In genomic region chr5:101728933-101729332, GRCh38 we compare ENCODE assay signal across 15 cellular contexts.
DNase-seq lines count a peak whose midpoint lies in the region; ATAC-seq and TF ChIP-seq lines count a peak whose summit lies in the region.
"Had no signal": no experiment of that assay in that cellular context is flagged by ENCODE, and none has a peak within 500 bp of the region (broad histone marks: within the 10 kb centered on the region; RNA-seq: fewer than 3 reads in every experiment).

No MANE protein-coding gene starts in this region.

- CTCF ChIA-PET in SK-N-SH (lab: Yijun Ruan, JAX) = interaction anchor here (1.2 kb wide), 1 partner anchor 25 kb away, joined by 3 read pairs; no protein-coding TSS in a partner anchor

- H3F3A ChIP-seq in SK-N-SH (replicated peaks; ENCODE audit: insufficient read depth) (no peaks in the 10 kb centered on the region), smooth muscle cell (ENCODE audit: low read depth) (no peaks in the 10 kb centered on the region)

- no peak overlapping the region for H3K4me3 ChIP-seq in SK-N-SH (ENCODE audit: low read depth in 2 of 2, low read length in 1 of 2)
- no peak overlapping the region for H3K4me3 ChIP-seq in WERI-Rb-1 (ENCODE audit: low read depth, low read length)
- no peak overlapping the region for H3K4me3 ChIP-seq in smooth muscle cell
- H3K4me3 ChIP-seq: BLaER1, right atrium auricular region, uterus had no signal

- H3K27me3 ChIP-seq in SK-N-SH (ENCODE audit: insufficient read depth) = no peaks in the 10 kb centered on the region
- H3K27me3 ChIP-seq in WERI-Rb-1 (ENCODE audit: insufficient read depth, low read depth, severe bottlenecking) = no peaks in the 10 kb centered on the region
- H3K27me3 ChIP-seq in smooth muscle cell (ENCODE audit: low read depth) = no peaks in the 10 kb centered on the region
- H3K27me3 ChIP-seq: BLaER1, right atrium auricular region, uterus had no signal

- peak; percentile 9 for DNase-seq in SK-N-SH
- DNase-seq in M059J (ENCODE audit: low read depth) = peak; percentile 6
- no peak for DNase-seq in WERI-Rb-1
- DNase-seq in smooth muscle cell (lab: John Stamatoyannopoulos, UW; ENCODE audit: unreplicated experiment) = no peak
- no peak for DNase-seq in AG08395 (ENCODE audit: low spot score)
- DNase-seq in DMS114 treated with DMSO at 0.1 percent for 48 hours (lab: John Stamatoyannopoulos, UW; ENCODE audit: unreplicated experiment) = no peak
- no peak for DNase-seq in activated CD4-positive, CD25-positive, alpha-beta regulatory T cell (lab: John Stamatoyannopoulos, UW)
- DNase-seq: activated CD4-positive, alpha-beta T cell treated with anti-CD3 and anti-CD28 coated beads, Interleukin-2, amount 50 U/mL, for 1 hour; activated naive CD4-positive, alpha-beta T cell; NCI-H1105; uterus had no signal

- H2AFZ ChIP-seq in SK-N-SH (ENCODE audit: low read depth) (no peak overlapping the region), smooth muscle cell (ENCODE audit: low read depth) (no peak overlapping the region)

- peaks cover 5% of the 10 kb centered on the region for H3K9me3 ChIP-seq in SK-N-SH
- no peaks in the 10 kb centered on the region for H3K9me3 ChIP-seq in WERI-Rb-1 (ENCODE audit: severe bottlenecking)
- no peaks in the 10 kb centered on the region for H3K9me3 ChIP-seq in smooth muscle cell (replicated peaks; ENCODE audit: low read depth)
- H3K9me3 ChIP-seq: BLaER1, right atrium auricular region, uterus had no signal

- H3K27ac ChIP-seq in SK-N-SH (ENCODE audit: low read depth in 2 of 2, low read length in 1 of 2) = no peak overlapping the region
- no peak overlapping the region for H3K27ac ChIP-seq in WERI-Rb-1
- H3K27ac ChIP-seq in smooth muscle cell (ENCODE audit: low read depth) = no peak overlapping the region
- H3K27ac ChIP-seq: BLaER1, right atrium auricular region, uterus had no signal

- no peak for ATAC-seq in SK-N-SH treated with all-trans-retinoic acid at 6 μM for 48 hours
- ATAC-seq: Right ventricle myocardium inferior had no signal

- H3K9me2 ChIP-seq in SK-N-SH = no peaks in the 10 kb centered on the region

- H3K9ac ChIP-seq in SK-N-SH (no peak overlapping the region), smooth muscle cell (ENCODE audit: low read depth) (no peak overlapping the region)
- H3K9ac ChIP-seq: BLaER1 had no signal

- POLR2A ChIA-PET in SK-N-SH (lab: Yijun Ruan, JAX) = no interaction called here

- H4K20me1 ChIP-seq in SK-N-SH (ENCODE audit: insufficient read depth) (no peaks in the 10 kb centered on the region), smooth muscle cell (ENCODE audit: low read depth) (no peaks in the 10 kb centered on the region)
- H4K20me1 ChIP-seq: BLaER1 had no signal

- no peak for TF ChIP-seq RAD21 in SK-N-SH (IDR thresholded peaks at IDR 0.05; ENCODE audit: low read length)

- no peak for TF ChIP-seq EP300 in SK-N-SH (IDR thresholded peaks at IDR 0.05; ENCODE audit: borderline replicate concordance in 1 of 2, low read depth in 1 of 2, low read length in 1 of 2)

- TF ChIP-seq CTCF in SK-N-SH (IDR thresholded peaks at IDR 0.05) (peak; percentile 26), WERI-Rb-1 (IDR thresholded peaks at IDR 0.05; ENCODE audit: low read depth, low read length) (peak; percentile 45), smooth muscle cell (IDR thresholded peaks at IDR 0.05; ENCODE audit: borderline replicate concordance, insufficient read depth, poor library complexity, severe bottlenecking) (peak; percentile 12)

- H3K36me3 ChIP-seq in SK-N-SH (replicated peaks in 1 of 2; ENCODE audit: control insufficient read depth in 1 of 2, insufficient read depth in 2 of 2, low read length in 1 of 2) (no peaks in the 10 kb centered on the region), WERI-Rb-1 (no peaks in the 10 kb centered on the region), smooth muscle cell (ENCODE audit: low read depth) (no peaks in the 10 kb centered on the region)
- H3K36me3 ChIP-seq: BLaER1, right atrium auricular region, uterus had no signal

- no peaks in the 10 kb centered on the region for H3K4me1 ChIP-seq in SK-N-SH (ENCODE audit: control insufficient read depth in 1 of 2, insufficient read depth in 2 of 2, low read depth in 1 of 2, low read length in 1 of 2)
- H3K4me1 ChIP-seq in smooth muscle cell (ENCODE audit: low read depth) = no peaks in the 10 kb centered on the region
- H3K4me1 ChIP-seq: BLaER1, right atrium auricular region, uterus had no signal

- no peaks in the 10 kb centered on the region for H3K79me2 ChIP-seq in SK-N-SH (ENCODE audit: insufficient read depth)
- no peaks in the 10 kb centered on the region for H3K79me2 ChIP-seq in smooth muscle cell (ENCODE audit: low read depth)

- H3K4me2 ChIP-seq in SK-N-SH (no peak overlapping the region), smooth muscle cell (no peak overlapping the region)
- H3K4me2 ChIP-seq: BLaER1 had no signal

TF ChIP-seq in SK-N-SH, 30 proteins besides CTCF, POLR2A, EP300 and RAD21:
- no peak for TF ChIP-seq GATA2 (CRISPR knock-in tag; IDR thresholded peaks at IDR 0.05)
- TF ChIP-seq SMC3 (IDR thresholded peaks at IDR 0.05; ENCODE audit: low read depth, low read length) = peak; percentile 8; the same call in 1 of the 2 replicates

TF ChIP-seq in SK-N-SH treated with all-trans-retinoic acid at 6 μM for 48 hours, 23 proteins besides CTCF, POLR2A, EP300 and RAD21 (continues in another document):
- TF ChIP-seq SNAI2 (CRISPR knock-in tag; IDR thresholded peaks at IDR 0.05) (no peak), CREB5 (CRISPR knock-in tag; IDR thresholded peaks at IDR 0.05; ENCODE audit: low read depth) (no peak), BACH2 (CRISPR knock-in tag; IDR thresholded peaks at IDR 0.05; ENCODE audit: borderline replicate concordance) (no peak), PATZ1 (CRISPR knock-in tag; IDR thresholded peaks at IDR 0.05; ENCODE audit: borderline replicate concordance) (no peak), GLIS3 (CRISPR knock-in tag; IDR thresholded peaks at IDR 0.05) (no peak), ZNF8 (CRISPR knock-in tag; IDR thresholded peaks at IDR 0.05) (no peak), CSDC2 (CRISPR knock-in tag; IDR thresholded peaks at IDR 0.05) (no peak), ZFP30 (CRISPR knock-in tag; IDR thresholded peaks at IDR 0.05) (no peak), TSHZ2 (CRISPR knock-in tag; IDR thresholded peaks at IDR 0.05) (no peak)

Comparison
In these comparisons a context has a peak if more than half of its experiments do, and no peak if none do; other contexts are left out.
1. DNase-seq: peak in SK-N-SH (single experiment) and M059J (single experiment); none in WERI-Rb-1 (single experiment), smooth muscle cell (single experiment), AG08395 (single experiment), DMS114 treated with DMSO at 0.1 percent for 48 hours (single experiment) and activated CD4-positive, CD25-positive, alpha-beta regulatory T cell (0 of 4).
2. Peak in every context shown above with its lines, with median percentiles within 50 percentile points of each other: CTCF ChIP-seq.